In genomic region chr5:76441890-76442673, GRCh38 we compare ENCODE assay signal across 28 cellular contexts.
"Had no signal": no experiment of that assay in that cellular context is flagged by ENCODE, and none has a peak within 500 bp of the region (broad histone marks: within the 10 kb centered on the region; RNA-seq: fewer than 3 reads in every experiment).

No MANE protein-coding gene starts in this region.

- ATAC-seq: activated CD4-positive, CD25-positive, alpha-beta regulatory T cell treated with anti-CD3 and anti-CD28 coated beads, Interleukin-2, amount 50 U/mL, for 24 hours; activated CD8-positive, alpha-beta memory T cell treated with anti-CD3 and anti-CD28 coated beads, Interleukin-2, amount 10 ng/mL, durations not matched to agents 7 days and 5 days; Panc1; Right ventricle myocardium inferior had no signal

- H3K4me3 ChIP-seq: SK-N-MC had no signal

- H3K27me3 Mint-ChIP-seq: activated CD8-positive, alpha-beta memory T cell treated with anti-CD3 and anti-CD28 coated beads, Interleukin-2, amount 10 ng/mL, durations not matched to agents 7 days and 5 days; activated naive CD4-positive, alpha-beta T cell treated with anti-CD3 and anti-CD28 coated beads, Interleukin-2, amount 50 U/mL, for 24 hours; activated T-cell treated with anti-CD3 and anti-CD28 coated beads, Interleukin-2, amount 50 U/mL, for 24 hours; brain had no signal

- DNase-seq: activated CD4-positive, alpha-beta T cell treated with anti-CD3 and anti-CD28 coated beads for 48 hours; activated CD4-positive, alpha-beta T cell treated with anti-CD3 and anti-CD28 coated beads, Interleukin-2, amount 50 U/mL, for 4 hours; activated CD8-positive, alpha-beta memory T cell treated with anti-CD3 and anti-CD28 coated beads, Interleukin-2, amount 10 ng/mL, durations not matched to agents 7 days and 5 days; activated effector memory CD4-positive, alpha-beta T cell treated with Interleukin-2 at 50 U/mL for 16 hours; activated naive CD4-positive, alpha-beta T cell; activated T-cell treated with anti-CD3 and anti-CD28 coated beads, Interleukin-2, amount 50 U/mL, for 24 hours; aorta; KG1; MV-4-11; NCI-H1092 treated with DMSO at 0.1 percent for 48 hours; NCI-H1417 treated with DMSO at 0.1 percent for 48 hours; NCI-H1694; NCI-H2029; NCI-H345; NCI-H510A; NCI-H526 treated with DMSO at 0.1 percent for 48 hours; NK-92 treated with Interleukin-12 subunit alpha and Interleukin-12 subunit beta, amount 100 ng/mL, for 24 hours; OCI-M1; RPMI8226; SW 1271 had no signal

- H3K27ac Mint-ChIP-seq: activated CD8-positive, alpha-beta memory T cell treated with anti-CD3 and anti-CD28 coated beads, Interleukin-2, amount 10 ng/mL, durations not matched to agents 7 days and 5 days; activated naive CD4-positive, alpha-beta T cell treated with anti-CD3 and anti-CD28 coated beads, Interleukin-2, amount 50 U/mL, for 24 hours; activated T-cell treated with anti-CD3 and anti-CD28 coated beads, Interleukin-2, amount 50 U/mL, for 24 hours; activated T-helper 1 cell treated with anti-CD3 and anti-CD28 coated beads, Interleukin-12 subunit alpha, Interleukin-12 subunit beta, Interleukin-2, Interleukin-4 antibody, amounts not matched to agents 30 ng/mL and 10 ng/mL and 1 ng/mL, durations not matched to agents 14 hours and 24 hours and 36 hours; T-helper 1 cell treated with Interleukin-12 subunit alpha and Interleukin-12 subunit beta and Interleukin-4 antibody, amounts not matched to agents 30 μg/mL and 1 μg/mL, for 36 hours had no signal

- H3K27ac ChIP-seq: SK-N-MC had no signal

- H3K4me3 Mint-ChIP-seq: activated CD8-positive, alpha-beta memory T cell treated with anti-CD3 and anti-CD28 coated beads, Interleukin-2, amount 10 ng/mL, durations not matched to agents 7 days and 5 days; activated naive CD4-positive, alpha-beta T cell treated with anti-CD3 and anti-CD28 coated beads, Interleukin-2, amount 50 U/mL, for 24 hours; activated T-cell treated with anti-CD3 and anti-CD28 coated beads, Interleukin-2, amount 50 U/mL, for 24 hours; activated T-helper 1 cell treated with anti-CD3 and anti-CD28 coated beads, Interleukin-12 subunit alpha, Interleukin-12 subunit beta, Interleukin-2, Interleukin-4 antibody, amounts not matched to agents 30 ng/mL and 10 ng/mL and 1 ng/mL, durations not matched to agents 14 hours and 24 hours and 36 hours; brain; T-helper 1 cell treated with Interleukin-12 subunit alpha and Interleukin-12 subunit beta and Interleukin-4 antibody, amounts not matched to agents 30 μg/mL and 1 μg/mL, for 36 hours had no signal
